7 cellular contexts compared by ENCODE assay signal in the genomic region with DNA sequence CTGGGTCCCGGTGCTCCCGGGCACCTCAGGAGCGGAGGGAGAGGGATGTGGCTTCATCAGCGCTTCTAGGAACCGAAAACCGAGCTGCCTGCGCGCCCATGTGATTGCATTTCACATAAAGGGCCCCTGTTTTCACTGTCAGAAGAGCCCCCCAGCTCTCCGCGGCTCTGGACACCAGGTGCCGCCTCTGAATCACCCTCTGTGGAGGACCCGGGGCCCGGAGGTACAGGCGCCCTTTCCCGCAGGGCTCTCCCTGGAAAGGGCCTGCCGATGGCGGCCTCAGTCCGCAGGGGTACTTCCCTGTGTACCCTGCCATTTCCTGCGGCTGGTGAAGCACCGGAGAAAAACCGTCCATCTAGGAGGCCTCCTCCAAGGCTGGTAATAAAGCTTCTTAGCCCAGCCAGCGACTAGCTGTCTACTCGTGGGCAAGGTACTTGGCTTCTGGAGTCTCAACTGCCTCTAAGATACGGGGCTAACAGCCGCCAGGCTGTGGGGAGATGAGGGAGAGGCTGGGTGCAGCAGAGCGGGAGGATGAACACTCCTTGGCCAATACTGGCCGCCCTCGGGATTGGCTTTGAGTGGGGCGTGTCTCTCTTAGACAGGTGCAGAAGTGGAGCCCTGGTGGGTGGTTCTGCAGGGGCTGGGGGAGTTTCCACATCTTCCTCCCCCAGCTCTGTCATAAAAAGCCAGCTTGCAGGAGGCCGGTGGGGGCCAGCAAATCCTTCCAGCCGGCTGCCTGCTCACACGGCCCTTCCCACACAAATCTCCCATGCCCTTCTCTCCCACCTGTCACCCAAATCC. TPM values are rescaled to one million over a fixed set of nuclear protein-coding genes. Genes with fewer than 3 reads are reported as not detected.
DNase-seq lines count a peak whose midpoint lies in the region; TF ChIP-seq lines count a peak whose summit lies in the region.

No MANE protein-coding gene starts in this region.

- H3K4me3 ChIP-seq in NT2/D1 (ENCODE audit: insufficient read length, low read depth) (peak overlapping the region; percentile 79), mesodermal cell (ENCODE audit: extremely low read depth, insufficient read depth, low read length, poor library complexity, severe bottlenecking) (peak overlapping the region; percentile 57), suprapubic skin (peak overlapping the region; percentile 51), adrenal gland (peak overlapping the region in 2 of 4 donors; percentile 25 to 58)

- H3K9me3 ChIP-seq in NT2/D1 (ENCODE audit: insufficient read depth, low read length) = no peaks in the 10 kb centered on the region
- H3K9me3 ChIP-seq in mesodermal cell (ENCODE audit: control insufficient read depth, low read length) = no peaks in the 10 kb centered on the region
- H3K9me3 ChIP-seq in suprapubic skin = no peaks in the 10 kb centered on the region
- no peaks in the 10 kb centered on the region for H3K9me3 ChIP-seq in adrenal gland (replicated peaks in 1 of 3)

- intact Hi-C loops in adrenal gland (cut with DNase I) = no loop called here

- DNase-seq in GM19238 (ENCODE audit: insufficient read length, low spot score) = peak; percentile 34
- no peak for DNase-seq in NT2/D1 (ENCODE audit: low read depth, low spot score)
- peak in 42 of 58 donors; percentile 12 to 67 (median 36) for DNase-seq in anterior cingulate cortex (lab: John Stamatoyannopoulos, UW)
- DNase-seq in suprapubic skin (ENCODE audit: low spot score in 2 of 2) = no peak
- no peak for DNase-seq in NCI-H1930 (lab: John Stamatoyannopoulos, UW)
- DNase-seq in adrenal gland = no peak

- no peak for TF ChIP-seq EP300 in suprapubic skin (IDR thresholded peaks at IDR 0.05)

- H3K27me3 ChIP-seq in NT2/D1 (ENCODE audit: insufficient read depth, insufficient read length) (peaks cover 18% of the 10 kb centered on the region), suprapubic skin (peaks cover 57% of the 10 kb centered on the region), adrenal gland (peaks cover 16% of the 10 kb centered on the region)

- TF ChIP-seq CTCF in suprapubic skin (IDR thresholded peaks at IDR 0.05) (no peak), adrenal gland (IDR thresholded peaks at IDR 0.05) (no peak)

- 15% methylated on average over 29 to 31 of the region's 32 CpGs for WGBS in mesodermal cell (ENCODE audit: insufficient coverage in 2 of 2), 2 experiments
- 19% methylated on average over 17 of the region's 32 CpGs for WGBS in suprapubic skin
- WGBS in adrenal gland, 4 donors = 37 to 72% (median 52%) methylated on average over 9 to 32 of the region's 32 CpGs

- H3K9ac ChIP-seq in NT2/D1 (ENCODE audit: insufficient read length, low read depth) = peak overlapping the region; percentile 89

- H3K27ac ChIP-seq in mesodermal cell (ENCODE audit: low read depth, low read length, severe bottlenecking) = no peak overlapping the region
- no peak overlapping the region for H3K27ac ChIP-seq in suprapubic skin
- H3K27ac ChIP-seq in adrenal gland = peak overlapping the region in 1 of 5 donors; percentile 26

- no peak for TF ChIP-seq POLR2A in suprapubic skin (IDR thresholded peaks at IDR 0.05)
- TF ChIP-seq POLR2A in adrenal gland (IDR thresholded peaks at IDR 0.05) = no peak

- peaks cover 14% of the 10 kb centered on the region for H3K36me3 ChIP-seq in NT2/D1 (ENCODE audit: insufficient read depth, insufficient read length, low read length)
- H3K36me3 ChIP-seq in mesodermal cell (ENCODE audit: control insufficient read depth, insufficient read depth, low read length) = no peaks in the 10 kb centered on the region
- H3K36me3 ChIP-seq in suprapubic skin = no peaks in the 10 kb centered on the region
- H3K36me3 ChIP-seq in adrenal gland (replicated peaks in 1 of 2) = no peaks in the 10 kb centered on the region

- H3K4me1 ChIP-seq in NT2/D1 (ENCODE audit: insufficient read depth, insufficient read length) (peaks cover 16% of the 10 kb centered on the region), mesodermal cell (ENCODE audit: control insufficient read depth, insufficient read depth, low read length, poor library complexity, severe bottlenecking) (peaks cover 12% of the 10 kb centered on the region), suprapubic skin (peaks cover 18% of the 10 kb centered on the region), adrenal gland (replicated peaks in 1 of 2) (peaks cover 6 to 16% of the 10 kb centered on the region in 2 donors)

RNA-seq across cellular contexts. Expression of a gene that starts 1.6 kb away (rescaled TPM):
- polyA plus RNA-seq in mesodermal cell (2013, experiment 1 of 2) = 5.4 TPM
- 3.6 TPM for polyA plus RNA-seq in mesodermal cell (2013, experiment 2 of 2)
- total RNA-seq in suprapubic skin (1 to 10 TPM in 3 of 4 donors, under 1 TPM in 1; 0.87 to 5.6 (median 3.6) TPM), adrenal gland (10 to 100 TPM in 6 of 8 donors, 1 to 10 TPM in 2; 6.4 to 18.3 (median 12.0) TPM)
- polyA plus RNA-seq in adrenal gland = 1 to 10 TPM; 1.8 to 6.4 (median 4.2) TPM

RNA-seq across cellular contexts. Expression of a gene that starts 58.8 kb away (rescaled TPM):
- polyA plus RNA-seq in mesodermal cell (2013, experiment 1 of 2) = 7.1 TPM
- polyA plus RNA-seq in mesodermal cell (2013, experiment 2 of 2) = 7.3 TPM
- 10 to 100 TPM in 3 of 4 donors, 1 to 10 TPM in 1; 8.9 to 15.0 (median 12.2) TPM for total RNA-seq in suprapubic skin
- total RNA-seq in adrenal gland = 1 to 10 TPM; 5.5 to 8.9 (median 6.7) TPM
- 10 to 100 TPM in 1 of 3 donors, 1 to 10 TPM in 2; 5.6 to 10.5 (median 8.4) TPM for polyA plus RNA-seq in adrenal gland

Comparison
In these comparisons a context has a peak if more than half of its experiments do, and no peak if none do; other contexts are left out.
1. DNase-seq: peak in GM19238 (single experiment) and anterior cingulate cortex (42 of 58); none in NT2/D1 (single experiment), suprapubic skin (0 of 2), NCI-H1930 (0 of 2) and adrenal gland (0 of 7).